Comparison of ENCODE assay signal across 8 cellular contexts in the genomic region with DNA sequence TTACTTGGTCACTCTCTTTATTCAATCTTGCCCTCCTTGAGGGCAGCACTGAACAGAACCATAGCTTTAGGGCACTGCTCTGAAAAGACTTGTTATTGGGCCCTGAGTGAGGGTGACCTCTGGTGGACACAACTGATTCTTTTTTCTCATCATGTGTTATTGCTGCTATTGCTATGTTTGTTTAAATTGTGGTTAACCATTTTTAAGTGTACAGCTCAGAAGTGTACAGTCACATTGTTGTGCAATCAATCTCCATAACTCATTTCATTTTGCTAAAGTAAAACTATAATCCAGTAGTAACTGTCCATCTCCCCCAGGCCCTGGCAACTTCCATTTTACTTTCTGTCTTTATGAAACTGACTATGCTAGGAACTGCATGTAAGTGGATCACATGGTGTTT.
DNase-seq lines count a peak whose midpoint lies in the region; ATAC-seq and TF ChIP-seq lines count a peak whose summit lies in the region.

No MANE protein-coding gene starts in this region.

- DNase-seq in DND-41: peak; percentile 27
- no peak for DNase-seq in effector memory CD8-positive, alpha-beta T cell
- peak; percentile 75 for DNase-seq in mesendoderm
- DNase-seq in effector CD8-positive, alpha-beta T cell (lab: John Stamatoyannopoulos, UW): no peak
- no peak for DNase-seq in activated CD4-positive, alpha-beta T cell treated with anti-CD3 and anti-CD28 coated beads, Interleukin-2, amount 50 U/mL, for 48 hours

- no peak overlapping the region for H3K9ac ChIP-seq in DND-41 (ENCODE audit: low read depth, low read length)
- no peak overlapping the region for H3K9ac ChIP-seq in OCI-LY3 (ENCODE audit: low read length)
- H3K9ac ChIP-seq in mesendoderm (ENCODE audit: low read length): no peak overlapping the region

- H3K27ac ChIP-seq in DND-41 (ENCODE audit: low read length): no peak overlapping the region
- no peak overlapping the region for H3K27ac ChIP-seq in OCI-LY3 (ENCODE audit: low read length)
- H3K27ac ChIP-seq in mesendoderm (ENCODE audit: low read depth, low read length): no peak overlapping the region

- H2BK5ac ChIP-seq in mesendoderm (ENCODE audit: low read length): no peak overlapping the region

- H2BK120ac ChIP-seq in mesendoderm (ENCODE audit: low read depth, low read length): no peak overlapping the region

- H3K79me1 ChIP-seq in mesendoderm (ENCODE audit: low read length): no peaks in the 10 kb centered on the region

- TF ChIP-seq CTCF in DND-41 (IDR thresholded peaks at IDR 0.05; ENCODE audit: borderline replicate concordance, extremely low read depth, low read length, poor library complexity, severe bottlenecking) (peak; percentile 66), OCI-LY3 (IDR thresholded peaks at IDR 0.05; ENCODE audit: low read depth, low read length) (peak; percentile 64)

- H3K27me3 ChIP-seq in DND-41 (ENCODE audit: insufficient read depth, low read length, poor library complexity) (no peaks in the 10 kb centered on the region), OCI-LY3 (ENCODE audit: low read depth, low read length) (no peaks in the 10 kb centered on the region), mesendoderm (ENCODE audit: insufficient read depth, low read length, poor library complexity) (no peaks in the 10 kb centered on the region)

- H3K36me3 ChIP-seq in DND-41 (ENCODE audit: insufficient read depth, low read length) (no peaks in the 10 kb centered on the region), OCI-LY3 (replicated peaks; ENCODE audit: low read depth, low read length) (no peaks in the 10 kb centered on the region), mesendoderm (ENCODE audit: control insufficient read depth, insufficient read depth, low read length) (no peaks in the 10 kb centered on the region)

- H2AK5ac ChIP-seq in mesendoderm (ENCODE audit: low read length): no peak overlapping the region

- peaks cover 12% of the 10 kb centered on the region for H3K4me1 ChIP-seq in DND-41 (ENCODE audit: insufficient read depth, low read length)
- H3K4me1 ChIP-seq in OCI-LY3 (ENCODE audit: low read length): peaks cover 9% of the 10 kb centered on the region
- H3K4me1 ChIP-seq in mesendoderm (ENCODE audit: control insufficient read depth, low read depth, low read length): no peaks in the 10 kb centered on the region

- H3K4me3 Mint-ChIP-seq in effector memory CD8-positive, alpha-beta T cell: no peak overlapping the region

- H4K20me1 ChIP-seq in DND-41 (ENCODE audit: insufficient read depth, low read length) (no peaks in the 10 kb centered on the region), OCI-LY3 (ENCODE audit: insufficient read depth, low read length) (no peaks in the 10 kb centered on the region)

- H3K4me1 Mint-ChIP-seq in effector memory CD8-positive, alpha-beta T cell (ENCODE audit: low read depth in 2 of 2): no peaks in the 10 kb centered on the region

- no peak overlapping the region for H2AFZ ChIP-seq in DND-41 (ENCODE audit: low read depth, low read length)
- H2AFZ ChIP-seq in OCI-LY3 (ENCODE audit: low read depth, low read length): no peak overlapping the region

- H3K56ac ChIP-seq in mesendoderm (ENCODE audit: low read length): no peak overlapping the region

- peak overlapping the region; percentile 56 for H4K8ac ChIP-seq in mesendoderm (ENCODE audit: low read depth, low read length)

- no peaks in the 10 kb centered on the region for H3K27me3 Mint-ChIP-seq in effector memory CD8-positive, alpha-beta T cell

- ATAC-seq in DND-41 (ENCODE audit: insufficient read depth, low read depth) (peak; percentile 74), GM19328 (IDR thresholded peaks at IDR 0.05; ENCODE audit: unreplicated experiment) (peak; percentile 66), HG03139 (IDR thresholded peaks at IDR 0.05; ENCODE audit: unreplicated experiment) (peak; percentile 62)
- ATAC-seq in effector memory CD8-positive, alpha-beta T cell (replicated peaks): peak; percentile 14

- H3K4me3 ChIP-seq in DND-41 (ENCODE audit: low read depth in 1 of 2, low read length in 2 of 2): no peak overlapping the region
- no peak overlapping the region for H3K4me3 ChIP-seq in OCI-LY3 (ENCODE audit: low read length)
- H3K4me3 ChIP-seq in mesendoderm (ENCODE audit: low read length): no peak overlapping the region

- peaks cover 4 to 8% of the 10 kb centered on the region in 2 donors for H3K9me3 Mint-ChIP-seq in effector memory CD8-positive, alpha-beta T cell

- no peak overlapping the region for H3K18ac ChIP-seq in mesendoderm (ENCODE audit: low read length)

- no peaks in the 10 kb centered on the region for H3K79me2 ChIP-seq in DND-41 (ENCODE audit: insufficient read depth, low read length)
- no peaks in the 10 kb centered on the region for H3K79me2 ChIP-seq in OCI-LY3 (ENCODE audit: low read length)
- no peaks in the 10 kb centered on the region for H3K79me2 ChIP-seq in mesendoderm (ENCODE audit: control insufficient read depth, insufficient read depth, low read length)

- H4K5ac ChIP-seq in mesendoderm (ENCODE audit: low read length): no peak overlapping the region

- H3K4me2 ChIP-seq in DND-41 (ENCODE audit: insufficient read depth, low read length) (no peak overlapping the region), OCI-LY3 (ENCODE audit: low read length) (no peak overlapping the region), mesendoderm (ENCODE audit: low read length) (no peak overlapping the region)

- no peak overlapping the region for H2BK15ac ChIP-seq in mesendoderm (replicated peaks; ENCODE audit: low read depth)

- no peak overlapping the region for H3K4ac ChIP-seq in mesendoderm (ENCODE audit: low read depth, low read length)

- H3K23ac ChIP-seq in mesendoderm (ENCODE audit: low read length): no peak overlapping the region

- H3K27ac Mint-ChIP-seq in effector memory CD8-positive, alpha-beta T cell: no peak overlapping the region

- no peaks in the 10 kb centered on the region for H3K36me3 Mint-ChIP-seq in effector memory CD8-positive, alpha-beta T cell (ENCODE audit: insufficient read depth)

- H3K9me3 ChIP-seq in DND-41 (ENCODE audit: insufficient read depth, low read length, severe bottlenecking) (no peaks in the 10 kb centered on the region), OCI-LY3 (ENCODE audit: insufficient read depth, low read length) (no peaks in the 10 kb centered on the region)

Comparison
In these comparisons a context has a peak if more than half of its experiments do, and no peak if none do; other contexts are left out.
1. ATAC-seq: peak in every context shown above with its lines; median percentile 74 in DND-41; 66 in GM19328; 62 in HG03139; 14 in effector memory CD8-positive, alpha-beta T cell.
2. DNase-seq: peak in DND-41 (single experiment) and mesendoderm (single experiment); none in effector memory CD8-positive, alpha-beta T cell (0 of 3), effector CD8-positive, alpha-beta T cell (single experiment) and activated CD4-positive, alpha-beta T cell treated with anti-CD3 and anti-CD28 coated beads, Interleukin-2, amount 50 U/mL, for 48 hours (0 of 2).